19 cellular contexts compared by ENCODE assay signal in the genomic region with DNA sequence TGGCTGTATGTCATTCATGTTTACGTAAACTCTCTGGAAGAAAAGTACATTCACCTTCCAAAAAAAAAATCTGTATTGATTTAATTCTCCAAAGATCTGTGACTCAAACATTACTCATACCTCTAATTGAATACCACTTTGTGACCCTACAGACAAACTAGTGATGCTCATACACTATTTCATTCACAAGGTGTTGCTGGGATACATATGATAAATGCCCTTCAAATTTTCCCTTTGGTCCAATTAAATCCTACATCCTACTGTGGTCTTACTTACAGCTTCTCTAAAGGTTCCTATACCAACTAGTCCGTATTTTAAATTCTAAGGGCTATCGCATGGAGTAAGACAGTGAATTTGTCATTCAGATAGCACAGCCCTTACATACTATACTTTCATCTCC. TPM values are rescaled to one million over a fixed set of nuclear protein-coding genes. Genes with fewer than 3 reads are reported as not detected.
DNase-seq lines count a peak whose midpoint lies in the region; ATAC-seq, FAIRE-seq and TF ChIP-seq lines count a peak whose summit lies in the region.
"Had no signal": no experiment of that assay in that cellular context is flagged by ENCODE, and none has a peak within 500 bp of the region (broad histone marks: within the 10 kb centered on the region; RNA-seq: fewer than 3 reads in every experiment).

No MANE protein-coding gene starts in this region.

- no peaks in the 10 kb centered on the region for H3K79me2 ChIP-seq in PC-3 (ENCODE audit: low read length)

- no peak overlapping the region for H3K9ac ChIP-seq in PC-3 (ENCODE audit: low read length)
- H3K9ac ChIP-seq: GM23248 had no signal

- intact Hi-C loops in PC-3 (cut with micrococcal nuclease): no loop called here

- no peak overlapping the region for H3K4me2 ChIP-seq in PC-3 (ENCODE audit: low read length)

- no peak for FAIRE-seq in bronchial epithelial cell (lab: Jason Lieb, UNC)
- FAIRE-seq: GM12878, GM19239, H1 had no signal

- CTCF ChIA-PET in PC-3 (lab: Charles Lee): no interaction called here
- CTCF ChIA-PET in activated CD4-positive, alpha-beta memory T cell treated with anti-CD3 and anti-CD28 coated beads, Interleukin-2, amount 10 ng/mL, durations not matched to agents 7 days and 5 days (lab: Charles Lee): no interaction called here

- H4K20me1 ChIP-seq in PC-3 (ENCODE audit: low read length): no peaks in the 10 kb centered on the region

- DNase-seq in ELR (ENCODE audit: low read depth): peak; percentile 25
- peak; percentile 14 for DNase-seq in PC-3
- peak; percentile 17 for DNase-seq in bronchial epithelial cell (ENCODE audit: low read depth)
- DNase-seq in activated CD4-positive, alpha-beta memory T cell treated with anti-CD3 and anti-CD28 coated beads, Interleukin-2, amount 10 ng/mL, durations not matched to agents 7 days and 5 days: no peak
- no peak for DNase-seq in NCI-H69 (lab: John Stamatoyannopoulos, UW)
- no peak for DNase-seq in KBM-7
- DNase-seq: C1 segment of cervical spinal cord; Caco-2; CD4-positive, alpha-beta memory T cell; DMS153; DND-41; GDM1; GM23248; H7; HCEC 1CT had no signal

- H3K4me1 ChIP-seq in PC-3 (ENCODE audit: insufficient read depth, low read length): no peaks in the 10 kb centered on the region
- H3K4me1 ChIP-seq: Caco-2 had no signal

- H3K4me1 Mint-ChIP-seq in activated CD4-positive, alpha-beta memory T cell treated with anti-CD3 and anti-CD28 coated beads, Interleukin-2, amount 10 ng/mL, durations not matched to agents 7 days and 5 days: no peaks in the 10 kb centered on the region
- H3K4me1 Mint-ChIP-seq: CD4-positive, alpha-beta memory T cell had no signal

- peaks cover 61% of the 10 kb centered on the region for H3K27me3 ChIP-seq in PC-3 (ENCODE audit: low read length)
- H3K27me3 ChIP-seq in bronchial epithelial cell (ENCODE audit: control insufficient read depth, insufficient read depth, low read length): peaks cover 8% of the 10 kb centered on the region

- no peak; the same call in 1 of the 2 replicates for ATAC-seq in PC-3
- ATAC-seq: GM12878 had no signal

- no peaks in the 10 kb centered on the region for H3K36me3 Mint-ChIP-seq in activated CD4-positive, alpha-beta memory T cell treated with anti-CD3 and anti-CD28 coated beads, Interleukin-2, amount 10 ng/mL, durations not matched to agents 7 days and 5 days (ENCODE audit: low read depth)
- H3K36me3 Mint-ChIP-seq: CD4-positive, alpha-beta memory T cell had no signal

- H3K9me2 ChIP-seq in PC-3 (replicated peaks; ENCODE audit: low read length): peaks cover 3% of the 10 kb centered on the region; the same call in 1 of the 2 replicates

- TF ChIP-seq CTCF in PC-3 (conservative IDR thresholded peaks at IDR 0.05; ENCODE audit: low read depth, low read length) (no peak), bronchial epithelial cell (IDR thresholded peaks at IDR 0.05; ENCODE audit: insufficient read depth, low read length, severe bottlenecking) (no peak)

- no peaks in the 10 kb centered on the region for H3K9me3 Mint-ChIP-seq in activated CD4-positive, alpha-beta memory T cell treated with anti-CD3 and anti-CD28 coated beads, Interleukin-2, amount 10 ng/mL, durations not matched to agents 7 days and 5 days
- H3K9me3 Mint-ChIP-seq: CD4-positive, alpha-beta memory T cell had no signal

- peaks cover 29% of the 10 kb centered on the region for H3K27me3 Mint-ChIP-seq in activated CD4-positive, alpha-beta memory T cell treated with anti-CD3 and anti-CD28 coated beads, Interleukin-2, amount 10 ng/mL, durations not matched to agents 7 days and 5 days

- no peaks in the 10 kb centered on the region for H3K9me3 ChIP-seq in PC-3 (ENCODE audit: low read length)
- H3K9me3 ChIP-seq: Caco-2 had no signal

- in situ Hi-C loops in KBM-7 (cut with MboI; ENCODE audit: low pct_unique_long_range_greater_than_20kb, low sequenced_read_pairs): no loop called here

- H3K27ac Mint-ChIP-seq in activated CD4-positive, alpha-beta memory T cell treated with anti-CD3 and anti-CD28 coated beads, Interleukin-2, amount 10 ng/mL, durations not matched to agents 7 days and 5 days: no peak overlapping the region
- H3K27ac Mint-ChIP-seq: CD4-positive, alpha-beta memory T cell had no signal

- H2AFZ ChIP-seq in PC-3 (ENCODE audit: low read length): no peak overlapping the region
- H2AFZ ChIP-seq: GM23248 had no signal

- H3K4me3 Mint-ChIP-seq in activated CD4-positive, alpha-beta memory T cell treated with anti-CD3 and anti-CD28 coated beads, Interleukin-2, amount 10 ng/mL, durations not matched to agents 7 days and 5 days: no peak overlapping the region
- H3K4me3 Mint-ChIP-seq: CD4-positive, alpha-beta memory T cell had no signal

- H3F3A ChIP-seq in PC-3 (ENCODE audit: low read length, unreplicated experiment): no peaks in the 10 kb centered on the region

- BruUV-seq in PC-3 (replicated peaks; lab: Mats Ljungman, UMichigan): no TSS peak

- H3K36me3 ChIP-seq in PC-3 (ENCODE audit: low read depth, low read length) (no peaks in the 10 kb centered on the region), bronchial epithelial cell (ENCODE audit: control insufficient read depth, insufficient read depth, low read length) (no peaks in the 10 kb centered on the region)

- no peak overlapping the region for H3K27ac ChIP-seq in PC-3 (ENCODE audit: low read length)
- H3K27ac ChIP-seq: GM23248 had no signal

- POLR2A ChIA-PET in PC-3 (lab: Charles Lee; ENCODE audit: unreplicated experiment): no interaction called here
- POLR2A ChIA-PET in activated CD4-positive, alpha-beta memory T cell treated with anti-CD3 and anti-CD28 coated beads, Interleukin-2, amount 10 ng/mL, durations not matched to agents 7 days and 5 days (lab: Charles Lee): no interaction called here

- H3K4me3 ChIP-seq in PC-3 (ENCODE audit: low read length) (no peak overlapping the region), bronchial epithelial cell (ENCODE audit: low read depth, low read length) (no peak overlapping the region)
- H3K4me3 ChIP-seq: GM12878, GM23248 had no signal

RNA-seq across cellular contexts. Expression of gene CADM3, which starts 26.8 kb away (rescaled TPM):
- not detected in 2 replicates for total RNA-seq in PC-3 (2014; rRNA removed)
- not detected in 2 replicates for total RNA-seq in bronchial epithelial cell
- not detected for total RNA-seq in activated CD4-positive, alpha-beta memory T cell treated with anti-CD3 and anti-CD28 coated beads, Interleukin-2, amount 10 ng/mL, durations not matched to agents 7 days and 5 days
- total RNA-seq: A673; Caco-2; CD4-positive, alpha-beta memory T cell; GM12878; GM23248 had no signal

Comparison
In these comparisons a context has a peak if more than half of its experiments do, and no peak if none do; other contexts are left out.
1. DNase-seq: peak in ELR (single experiment), PC-3 (single experiment) and bronchial epithelial cell (single experiment); none in activated CD4-positive, alpha-beta memory T cell treated with anti-CD3 and anti-CD28 coated beads, Interleukin-2, amount 10 ng/mL, durations not matched to agents 7 days and 5 days (single experiment), NCI-H69 (single experiment) and KBM-7 (single experiment).